Comparison of ENCODE assay signal across 8 cellular contexts in genomic region chr9:136484153-136485048, GRCh38. TPM values are rescaled to one million over a fixed set of nuclear protein-coding genes. Genes with fewer than 3 reads are reported as not detected.
DNase-seq lines count a peak whose midpoint lies in the region; ATAC-seq and TF ChIP-seq lines count a peak whose summit lies in the region.

No MANE protein-coding gene starts in this region.

- H3K4me1 ChIP-seq in PC-9 (replicated peaks; ENCODE audit: insufficient read depth) = peaks cover 15% of the 10 kb centered on the region

- peaks cover 10% of the 10 kb centered on the region for H3K36me3 Mint-ChIP-seq in activated CD8-positive, alpha-beta memory T cell treated with anti-CD3 and anti-CD28 coated beads, Interleukin-2, amount 10 ng/mL, durations not matched to agents 7 days and 5 days

- 0 out of 2 replicates have a peak, but pooled peaks cover 3% of the 10 kb centered on the region for H3K36me3 ChIP-seq in PC-9 (ENCODE audit: low read depth)

- peaks cover 26% of the 10 kb centered on the region for H3K4me1 Mint-ChIP-seq in activated CD8-positive, alpha-beta memory T cell treated with anti-CD3 and anti-CD28 coated beads, Interleukin-2, amount 10 ng/mL, durations not matched to agents 7 days and 5 days

- H3K4me2 ChIP-seq in PC-9 = peak overlapping the region; percentile 91

- H3K27me3 Mint-ChIP-seq in activated CD8-positive, alpha-beta memory T cell treated with anti-CD3 and anti-CD28 coated beads, Interleukin-2, amount 10 ng/mL, durations not matched to agents 7 days and 5 days = no peaks in the 10 kb centered on the region

- no peaks in the 10 kb centered on the region for H3K27me3 ChIP-seq in PC-9 (ENCODE audit: insufficient read depth, low read depth)

- ATAC-seq in activated CD8-positive, alpha-beta memory T cell treated with anti-CD3 and anti-CD28 coated beads, Interleukin-2, amount 10 ng/mL, durations not matched to agents 7 days and 5 days = no peak
- no peak for ATAC-seq in HG03378 (IDR thresholded peaks at IDR 0.05; ENCODE audit: unreplicated experiment)

- no peaks in the 10 kb centered on the region for H3K9me2 ChIP-seq in PC-9 (ENCODE audit: insufficient read depth)

- intact Hi-C loops in PC-9 (cut with micrococcal nuclease; ENCODE audit: unreplicated experiment) = loop anchor here (2.0 to 10.0 kb wide), 4 partner anchors 140 to 367 kb away; partner anchors contain the start of genes CCDC183, TMEM141 and TMEM250

- no TSS peak for BruUV-seq in PC-9 (replicated peaks; lab: Mats Ljungman, UMichigan)

- H3K79me2 ChIP-seq in PC-9 (ENCODE audit: low read depth) = peaks cover 46% of the 10 kb centered on the region

- no peaks in the 10 kb centered on the region for H3K9me3 ChIP-seq in PC-9 (ENCODE audit: insufficient read depth, low read depth)

- H3K9me3 Mint-ChIP-seq in activated CD8-positive, alpha-beta memory T cell treated with anti-CD3 and anti-CD28 coated beads, Interleukin-2, amount 10 ng/mL, durations not matched to agents 7 days and 5 days (ENCODE audit: low read depth) = no peaks in the 10 kb centered on the region

- H3K27ac ChIP-seq in PC-9 = peak overlapping the region; percentile 97
- H3K27ac ChIP-seq in coronary artery = peak overlapping the region; percentile 96 to 99

- H3K27ac Mint-ChIP-seq in activated CD8-positive, alpha-beta memory T cell treated with anti-CD3 and anti-CD28 coated beads, Interleukin-2, amount 10 ng/mL, durations not matched to agents 7 days and 5 days = no peak overlapping the region

- TF ChIP-seq CTCF in PC-9 (conservative IDR thresholded peaks at IDR 0.05) (no peak), coronary artery (IDR thresholded peaks at IDR 0.05) (no peak)

- peak; percentile 38 for DNase-seq in activated CD8-positive, alpha-beta memory T cell treated with anti-CD3 and anti-CD28 coated beads, Interleukin-2, amount 50 U/mL, for 4 hours
- no peak for DNase-seq in activated CD8-positive, alpha-beta memory T cell treated with anti-CD3 and anti-CD28 coated beads, Interleukin-2, amount 10 ng/mL, durations not matched to agents 7 days and 5 days
- DNase-seq in PC-9 (peak; percentile 72 to 73), coronary artery (ENCODE audit: low spot score) (no peak), mucosa of gallbladder (ENCODE audit: low spot score) (peak; percentile 27), cerebellar nuclear complex (lab: John Stamatoyannopoulos, UW) (no peak), epidermal melanocyte (ENCODE audit: insufficient read length, low spot score) (no peak)

- peak overlapping the region; percentile 87 for H2AFZ ChIP-seq in PC-9

- peaks cover 38% of the 10 kb centered on the region for H4K20me1 ChIP-seq in PC-9 (ENCODE audit: insufficient read depth)

- CTCF ChIA-PET in activated CD8-positive, alpha-beta memory T cell treated with anti-CD3 and anti-CD28 coated beads, Interleukin-2, amount 10 ng/mL, durations not matched to agents 7 days and 5 days (lab: Charles Lee) = interaction anchor here (0.6 to 7.7 kb wide), 31 partner anchors 12 to 1045 kb away, joined by 3 to 125 read pairs (median 4); partner anchors contain the start of gene DNLZ
- CTCF ChIA-PET in PC-9 (lab: Charles Lee) = interaction anchor here (0.6 to 3.1 kb wide), 9 partner anchors 59 to 203 kb away, joined by 3 to 19 read pairs (median 4); partner anchors contain the start of gene AGPAT2

- POLR2A ChIA-PET in PC-9 (lab: Charles Lee; ENCODE audit: unreplicated experiment) = interaction anchor here (0.6 to 1.0 kb wide), 8 partner anchors 55 to 768 kb away, joined by 3 to 8 read pairs (median 4); partner anchors contain the start of gene DNLZ

- H3F3A ChIP-seq in PC-9 (ENCODE audit: insufficient read depth, low read depth) = peaks cover 19% of the 10 kb centered on the region; the same call in 1 of the 2 replicates

- H3K4me3 ChIP-seq in PC-9 (peak overlapping the region; percentile 96), coronary artery (peak overlapping the region; percentile 73)

- H3K4me3 Mint-ChIP-seq in activated CD8-positive, alpha-beta memory T cell treated with anti-CD3 and anti-CD28 coated beads, Interleukin-2, amount 10 ng/mL, durations not matched to agents 7 days and 5 days = no peak overlapping the region

RNA-seq across cellular contexts. Expression of gene SEC16A, which starts 1.6 kb away (rescaled TPM):
- 10 to 100 TPM; 88.0 to 96.7 TPM for total RNA-seq in activated CD8-positive, alpha-beta memory T cell treated with anti-CD3 and anti-CD28 coated beads, Interleukin-2, amount 10 ng/mL, durations not matched to agents 7 days and 5 days
- 81.8 and 90.1 TPM in 2 replicates for total RNA-seq in PC-9 (2021)
- total RNA-seq in mucosa of gallbladder = 78.4 TPM

RNA-seq across cellular contexts. Expression of gene INPP5E, which starts 44.8 kb away (rescaled TPM):
- 10 to 100 TPM; 20.0 to 21.4 TPM for total RNA-seq in activated CD8-positive, alpha-beta memory T cell treated with anti-CD3 and anti-CD28 coated beads, Interleukin-2, amount 10 ng/mL, durations not matched to agents 7 days and 5 days
- total RNA-seq in PC-9 (2021) (18.2 and 22.5 TPM in 2 replicates), mucosa of gallbladder (18.7 TPM)

Comparison
In these comparisons a context has a peak if more than half of its experiments do, and no peak if none do; other contexts are left out.
1. DNase-seq: peak in activated CD8-positive, alpha-beta memory T cell treated with anti-CD3 and anti-CD28 coated beads, Interleukin-2, amount 50 U/mL, for 4 hours (single experiment), PC-9 (2 of 2) and mucosa of gallbladder (single experiment); none in activated CD8-positive, alpha-beta memory T cell treated with anti-CD3 and anti-CD28 coated beads, Interleukin-2, amount 10 ng/mL, durations not matched to agents 7 days and 5 days (single experiment), coronary artery (single experiment), cerebellar nuclear complex (0 of 2) and epidermal melanocyte (single experiment).